8 cellular contexts compared by ENCODE assay signal in genomic region chr21:46295996-46296752, GRCh38.
DNase-seq lines count a peak whose midpoint lies in the region; ATAC-seq, FAIRE-seq and TF ChIP-seq lines count a peak whose summit lies in the region.

No MANE protein-coding gene starts in this region.

- TF ChIP-seq POLR2A in H54 (IDR thresholded peaks at IDR 0.05; ENCODE audit: low read depth, low read length): no peak

- DNase-seq in EL (peak; percentile 60), NOMO-1 (lab: John Stamatoyannopoulos, UW; ENCODE audit: unreplicated experiment in 2 of 2) (peak; percentile 61 to 70), iPS-NIHi11 (ENCODE audit: low spot score) (peak; percentile 56), H54 (ENCODE audit: insufficient read length, low spot score) (no peak), NCI-H128 (lab: John Stamatoyannopoulos, UW; ENCODE audit: unreplicated experiment) (no peak)
- DNase-seq in activated effector memory CD4-positive, alpha-beta T cell treated with anti-CD3 and anti-CD28 coated beads, Interleukin-2, amount 50 U/mL, for 16 hours: peak; percentile 82
- peak; percentile 65 for DNase-seq in stimulated activated CD4-positive, alpha-beta T cell treated with anti-CD3 and anti-CD28 coated beads, Interleukin-1b, Interleukin-23, amount 100 ng/mL, for 48 hours

- ATAC-seq in HG02938 (IDR thresholded peaks at IDR 0.05; ENCODE audit: unreplicated experiment): no peak

- no peak for FAIRE-seq in H54 (lab: Jason Lieb, UNC)

Comparison
In these comparisons a context has a peak if more than half of its experiments do, and no peak if none do; other contexts are left out.
1. DNase-seq: peak in EL (single experiment), NOMO-1 (2 of 2), activated effector memory CD4-positive, alpha-beta T cell treated with anti-CD3 and anti-CD28 coated beads, Interleukin-2, amount 50 U/mL, for 16 hours (single experiment), iPS-NIHi11 (single experiment) and stimulated activated CD4-positive, alpha-beta T cell treated with anti-CD3 and anti-CD28 coated beads, Interleukin-1b, Interleukin-23, amount 100 ng/mL, for 48 hours (single experiment); none in H54 (single experiment) and NCI-H128 (single experiment).